Comparison of ENCODE assay signal across 8 cellular contexts in genomic region chr22:38982008-38982927, GRCh38. TPM values are rescaled to one million over a fixed set of nuclear protein-coding genes. Genes with fewer than 3 reads are reported as not detected.
DNase-seq lines count a peak whose midpoint lies in the region; ATAC-seq and TF ChIP-seq lines count a peak whose summit lies in the region.

Gene APOBEC3B, plus strand, starts transcription at chr22:38982347. Its CDS starts 107 bp downstream, at chr22:38982454.

- H3K4me3 Mint-ChIP-seq in activated naive CD8-positive, alpha-beta T cell = peak within 1 kb of the TSS; percentile 79

- H3K36me3 ChIP-seq in heart right ventricle (no peaks in the 10 kb centered on the region), prostate gland (no peaks in the 10 kb centered on the region), upper lobe of right lung (no peaks in the 10 kb centered on the region)

- H3K36me3 Mint-ChIP-seq in activated naive CD8-positive, alpha-beta T cell = no peaks in the 10 kb centered on the region

- H3K4me1 ChIP-seq in heart right ventricle = peaks cover 0 to 30% (median 12%) of the 10 kb centered on the region in 9 donors
- no peaks in the 10 kb centered on the region for H3K4me1 ChIP-seq in prostate gland (replicated peaks)
- H3K4me1 ChIP-seq in upper lobe of right lung = peaks cover 3% of the 10 kb centered on the region

- no peaks in the 10 kb centered on the region for H3K9me3 ChIP-seq in heart right ventricle
- no peaks in the 10 kb centered on the region for H3K9me3 ChIP-seq in prostate gland
- H3K9me3 ChIP-seq in upper lobe of right lung = no peaks in the 10 kb centered on the region

- POLR2A ChIA-PET in AG04449 (lab: Yijun Ruan, JAX) = no interaction called here

- H3K4me3 ChIP-seq in AG04449 (ENCODE audit: low read depth, low read length) (peak within 1 kb of the TSS; percentile 52), heart right ventricle (peak within 1 kb of the TSS in 9 of 10 donors; percentile 28 to 64 (median 54)), prostate gland (peak within 1 kb of the TSS; percentile 32 to 34), upper lobe of right lung (peak within 1 kb of the TSS; percentile 40)

- ATAC-seq in GM18873 (IDR thresholded peaks at IDR 0.05; ENCODE audit: low FRiP score, unreplicated experiment) (peak; percentile 39), HG03460 (IDR thresholded peaks at IDR 0.05; ENCODE audit: unreplicated experiment) (peak; percentile 52), heart right ventricle (peak; percentile 96 to 99 (median 99)), upper lobe of right lung (peak; percentile 96)

- H3K4me1 Mint-ChIP-seq in activated naive CD8-positive, alpha-beta T cell (ENCODE audit: low read depth) = peaks cover 43% of the 10 kb centered on the region

- 12 to 17% methylated on average over 16 of the region's 16 CpGs for WGBS in heart right ventricle, 2 donors
- WGBS in prostate gland = 7% methylated on average over 16 of the region's 16 CpGs

- H3K27ac ChIP-seq in heart right ventricle (peak within 1 kb of the TSS in 6 of 10 donors; percentile 30 to 82 (median 35)), prostate gland (peak within 1 kb of the TSS; percentile 72 to 77), upper lobe of right lung (no peak within 1 kb of the TSS)

- TF ChIP-seq CTCF in AG04449 (IDR thresholded peaks at IDR 0.05; ENCODE audit: insufficient read depth, low read length, missing control alignments) (no peak), heart right ventricle (IDR thresholded peaks at IDR 0.05) (no peak), prostate gland (IDR thresholded peaks at IDR 0.05) (no peak), upper lobe of right lung (IDR thresholded peaks at IDR 0.05) (no peak)

- intact Hi-C loops in heart right ventricle (cut with DNase I) = loop anchor here in 1 of 10 donors (5.0 kb wide), 1 partner anchor 110 kb away; the partner anchor contains the start of gene CBX6
- intact Hi-C loops in prostate gland (cut with DNase I) = no loop called here
- intact Hi-C loops in upper lobe of right lung (cut with DNase I) = no loop called here

- H3K27ac Mint-ChIP-seq in activated naive CD8-positive, alpha-beta T cell = peak within 1 kb of the TSS; percentile 80

- H3K27me3 Mint-ChIP-seq in activated naive CD8-positive, alpha-beta T cell = no peaks in the 10 kb centered on the region

- DNase-seq in AG04449 (ENCODE audit: low read depth, low spot score) (peak; percentile 73), SKM-1 (lab: John Stamatoyannopoulos, UW; ENCODE audit: unreplicated experiment) (peak; percentile 74), heart right ventricle (peak; percentile 30 to 90), prostate gland (ENCODE audit: low spot score) (peak; percentile 88), upper lobe of right lung (peak; percentile 79)

- peak; percentile 68 for TF ChIP-seq POLR2A in prostate gland (IDR thresholded peaks at IDR 0.05)

- no peaks in the 10 kb centered on the region for H3K27me3 ChIP-seq in heart right ventricle
- no peaks in the 10 kb centered on the region for H3K27me3 ChIP-seq in prostate gland (replicated peaks; ENCODE audit: insufficient read depth)
- no peaks in the 10 kb centered on the region for H3K27me3 ChIP-seq in upper lobe of right lung

- CTCF ChIA-PET in AG04449 (lab: Yijun Ruan, JAX) = interaction anchor here (2.4 to 4.2 kb wide), 3 partner anchors 8 to 214 kb away, joined by 11 to 22 read pairs (median 21); no protein-coding TSS in a partner anchor

- H3K9me3 Mint-ChIP-seq in activated naive CD8-positive, alpha-beta T cell (ENCODE audit: low read depth) = no peaks in the 10 kb centered on the region

RNA-seq across cellular contexts. Expression of gene APOBEC3B, which starts in this region (rescaled TPM):
- total RNA-seq in heart right ventricle = 1 to 10 TPM in 7 of 10 donors, under 1 TPM in 3; 0.55 to 6.4 (median 1.3) TPM
- under 1 TPM; 0.29 to 0.77 TPM for polyA plus RNA-seq in heart right ventricle
- 1 to 10 TPM in 1 of 2 donors, under 1 TPM in 1; 0.91 to 1.5 TPM for total RNA-seq in prostate gland
- 0.52 TPM for total RNA-seq in upper lobe of right lung

Comparison
In these comparisons a context has a peak if more than half of its experiments do, and no peak if none do; other contexts are left out.
1. Peak in DNase-seq, ATAC-seq and H3K4me3 ChIP-seq in upper lobe of right lung; RNA of the gene not detected or under 1 TPM.
2. ATAC-seq: peak in every context shown above with its lines; median percentile 99 in heart right ventricle; 96 in upper lobe of right lung; 52 in HG03460; 39 in GM18873.